In genomic region chrX:10130354-10130753, GRCh38 we compare ENCODE assay signal across 23 cellular contexts.
"Had no signal": no experiment of that assay in that cellular context is flagged by ENCODE, and none has a peak within 500 bp of the region (broad histone marks: within the 10 kb centered on the region; RNA-seq: fewer than 3 reads in every experiment).

No MANE protein-coding gene starts in this region.

- ATAC-seq: effector memory CD8-positive, alpha-beta T cell; gastrocnemius medialis; heart right ventricle; psoas muscle; sciatic nerve; stimulated activated memory B cell treated with anti-CD40 and anti-IgM and Interleukin-4, amounts not matched to agents 10 μg/mL and 1 μg/mL and 100 μg/mL, for 72 hours; upper lobe of right lung had no signal

- H3K9me3 Mint-ChIP-seq: effector memory CD8-positive, alpha-beta T cell; naive B cell; stimulated activated memory B cell treated with anti-CD40 and anti-IgM and Interleukin-4, amounts not matched to agents 10 μg/mL and 1 μg/mL and 100 μg/mL, for 72 hours; stimulated activated naive CD8-positive, alpha-beta T cell treated with anti-CD3 and anti-CD28 coated beads, Interleukin-15, Interleukin-2, amounts not matched to agents 100 ng/mL and 50 ng/mL, for 24 hours had no signal

- H3K4me1 ChIP-seq: esophagus muscularis mucosa, heart right ventricle, psoas muscle, spleen, tibial artery, upper lobe of right lung, vagina had no signal

- H3K27me3 Mint-ChIP-seq: effector memory CD8-positive, alpha-beta T cell; naive B cell; stimulated activated memory B cell treated with anti-CD40 and anti-IgM and Interleukin-4, amounts not matched to agents 10 μg/mL and 1 μg/mL and 100 μg/mL, for 72 hours; stimulated activated naive CD8-positive, alpha-beta T cell treated with anti-CD3 and anti-CD28 coated beads, Interleukin-15, Interleukin-2, amounts not matched to agents 100 ng/mL and 50 ng/mL, for 24 hours had no signal

- H3K27ac ChIP-seq: epithelial cell of prostate, esophagus muscularis mucosa, gastrocnemius medialis, heart right ventricle, psoas muscle, spleen, tibial artery, upper lobe of right lung, vagina had no signal

- H3K4me1 Mint-ChIP-seq: nephron; stimulated activated memory B cell treated with anti-CD40 and anti-IgM and Interleukin-4, amounts not matched to agents 10 μg/mL and 1 μg/mL and 100 μg/mL, for 72 hours had no signal

- FAIRE-seq: islet of Langerhans had no signal

- DNase-seq: effector memory CD8-positive, alpha-beta T cell; gastrocnemius medialis; heart right ventricle; hypothalamus; kidney glomerular epithelial cell; mesendoderm; naive B cell; occipital lobe; psoas muscle; spleen; stimulated activated CD4-positive, alpha-beta T cell treated with anti-CD3 and anti-CD28 coated beads, Interleukin-15, amount 100 ng/mL, for 24 hours; stimulated activated CD4-positive, alpha-beta T cell treated with anti-CD3 and anti-CD28 coated beads, Interleukin-1b, Interleukin-23, amount 100 ng/mL, for 48 hours; stimulated activated CD4-positive, alpha-beta T cell treated with anti-CD3 and anti-CD28 coated beads, Interleukin-4, amount 100 ng/mL, for 24 hours; tibial artery; upper lobe of right lung had no signal

- H3K4me3 Mint-ChIP-seq: effector memory CD8-positive, alpha-beta T cell; naive B cell; nephron; stimulated activated memory B cell treated with anti-CD40 and anti-IgM and Interleukin-4, amounts not matched to agents 10 μg/mL and 1 μg/mL and 100 μg/mL, for 72 hours; stimulated activated naive CD8-positive, alpha-beta T cell treated with anti-CD3 and anti-CD28 coated beads, Interleukin-15, Interleukin-2, amounts not matched to agents 100 ng/mL and 50 ng/mL, for 24 hours had no signal

- H3K27me3 ChIP-seq: esophagus muscularis mucosa, gastrocnemius medialis, heart right ventricle, tibial artery, upper lobe of right lung, vagina had no signal

- H3K27ac Mint-ChIP-seq: effector memory CD8-positive, alpha-beta T cell; nephron; stimulated activated memory B cell treated with anti-CD40 and anti-IgM and Interleukin-4, amounts not matched to agents 10 μg/mL and 1 μg/mL and 100 μg/mL, for 72 hours; stimulated activated naive CD8-positive, alpha-beta T cell treated with anti-CD3 and anti-CD28 coated beads, Interleukin-15, Interleukin-2, amounts not matched to agents 100 ng/mL and 50 ng/mL, for 24 hours had no signal

- H3K4me3 ChIP-seq: esophagus muscularis mucosa, gastrocnemius medialis, heart right ventricle, psoas muscle, spleen, tibial artery, upper lobe of right lung, vagina had no signal

- H3K9me3 ChIP-seq: esophagus muscularis mucosa, gastrocnemius medialis, heart right ventricle, psoas muscle, spleen, tibial artery, upper lobe of right lung, vagina had no signal
